ENCODE assay signal across 27 cellular contexts in genomic region chr2:122542236-122542635, GRCh38.
"Had no signal": no experiment of that assay in that cellular context is flagged by ENCODE, and none has a peak within 500 bp of the region (broad histone marks: within the 10 kb centered on the region; RNA-seq: fewer than 3 reads in every experiment).

No MANE protein-coding gene starts in this region.

- H3K27ac ChIP-seq: stomach, suprapubic skin, testis, thoracic aorta, thyroid gland, tibial artery, tibial nerve, transverse colon, upper lobe of left lung, upper lobe of right lung, uterus, vagina had no signal

- DNase-seq: stimulated activated CD4-positive, alpha-beta T cell treated with anti-CD3 and anti-CD28 coated beads, Interleukin-2, amount 100 ng/mL, for 48 hours; stimulated activated CD4-positive, alpha-beta T cell treated with anti-CD3 and anti-CD28 coated beads, Interleukin-4, amount 100 ng/mL, for 1 hour; stimulated activated CD4-positive, alpha-beta T cell treated with anti-CD3 and anti-CD28 coated beads, Interleukin-4, amount 100 ng/mL, for 24 hours; stimulated activated CD4-positive, alpha-beta T cell treated with anti-CD3 and anti-CD28 coated beads, Interleukin-4, amount 100 ng/mL, for 4 hours; stimulated activated CD8-positive, alpha-beta memory T cell treated with anti-CD3 and anti-CD28 coated beads, Interleukin-4, amount 100 ng/mL, for 48 hours; stimulated activated naive B cell treated with anti-CD40 and anti-IgM and Interleukin-4, amounts not matched to agents 10 μg/mL and 1 μg/mL and 100 μg/mL, for 72 hours; stimulated activated naive CD4-positive, alpha-beta T cell; stimulated activated naive CD4-positive, alpha-beta T cell treated with Interleukin-2 at 50 U/mL for 16 hours; stimulated activated naive CD8-positive, alpha-beta T cell treated with anti-CD3 and anti-CD28 coated beads, Interleukin-15, amount 100 ng/mL, for 72 hours; stimulated activated naive CD8-positive, alpha-beta T cell treated with anti-CD3 and anti-CD28 coated beads, Interleukin-15, Interleukin-2, amounts not matched to agents 100 U/mL and 50 U/mL, for 24 hours; stomach; substantia nigra; testis; thyroid gland; tibial artery; transverse colon; trophoblast cell; upper lobe of left lung; upper lobe of right lung; uterus had no signal

- H3K4me1 ChIP-seq: stomach, suprapubic skin, testis, thyroid gland, tibial artery, tibial nerve, upper lobe of left lung, upper lobe of right lung, uterus, vagina had no signal

- FAIRE-seq: urothelium cell line had no signal

- ATAC-seq: stimulated activated effector memory CD8-positive, alpha-beta T cell treated with anti-CD3 and anti-CD28 coated beads, Interleukin-12 subunit alpha, Interleukin-12 subunit beta, amount 100 ng/mL, for 72 hours; stimulated activated memory B cell treated with anti-CD40 and anti-IgM and Interleukin-4, amounts not matched to agents 10 μg/mL and 1 μg/mL and 100 μg/mL, for 72 hours; stimulated activated naive B cell treated with anti-CD40 and anti-IgM and Interleukin-4, amounts not matched to agents 10 μg/mL and 1 μg/mL and 100 μg/mL, for 72 hours; stimulated activated naive CD8-positive, alpha-beta T cell treated with anti-CD3 and anti-CD28 coated beads, Interleukin-15, amount 100 ng/mL, for 72 hours; stimulated activated naive CD8-positive, alpha-beta T cell treated with anti-CD3 and anti-CD28 coated beads, Interleukin-15, Interleukin-2, amounts not matched to agents 100 U/mL and 50 U/mL, for 24 hours; upper lobe of right lung had no signal

- H3K36me3 ChIP-seq: stomach, suprapubic skin, thoracic aorta, thyroid gland, tibial artery, tibial nerve, transverse colon, upper lobe of left lung, upper lobe of right lung, uterus, vagina had no signal

- H3K9me3 ChIP-seq: stomach, suprapubic skin, testis, thoracic aorta, thyroid gland, tibial artery, tibial nerve, transverse colon, upper lobe of left lung, upper lobe of right lung, uterus, vagina had no signal

- H3K4me3 ChIP-seq: stomach, suprapubic skin, testis, thoracic aorta, thyroid gland, tibial artery, tibial nerve, transverse colon, upper lobe of left lung, upper lobe of right lung, uterus, vagina had no signal

- H3K27me3 ChIP-seq: stomach, suprapubic skin, testis, thyroid gland, tibial artery, tibial nerve, transverse colon, upper lobe of left lung, upper lobe of right lung, uterus, vagina had no signal
